ENCODE assay signal across 8 cellular contexts in the genomic region with DNA sequence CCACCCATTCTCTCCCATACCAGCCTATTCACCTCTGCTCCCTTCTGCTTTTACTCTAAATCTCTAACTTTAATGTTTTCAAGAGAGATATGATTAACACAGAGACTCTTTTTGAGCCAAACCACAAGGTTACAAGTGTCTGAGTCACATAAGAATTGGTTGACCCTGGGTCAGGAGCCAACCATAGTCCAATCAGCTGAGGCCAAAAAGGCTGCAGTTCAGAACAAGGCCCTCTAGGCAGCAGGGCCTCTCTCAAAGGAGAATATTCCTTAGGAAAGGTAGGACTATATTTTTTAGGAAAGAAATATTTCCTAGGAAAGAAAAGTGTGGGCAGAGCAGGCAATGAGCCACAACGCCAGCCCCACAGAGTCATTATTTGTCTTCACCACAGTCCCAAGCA. TPM values are rescaled to one million over a fixed set of nuclear protein-coding genes. Genes with fewer than 3 reads are reported as not detected.
DNase-seq lines count a peak whose midpoint lies in the region; ATAC-seq, FAIRE-seq and TF ChIP-seq lines count a peak whose summit lies in the region.

No MANE protein-coding gene starts in this region.

- H3K9me3 ChIP-seq in HepG2 (ENCODE audit: low read length) = no peaks in the 10 kb centered on the region
- H3K9me3 ChIP-seq in right lobe of liver = no peaks in the 10 kb centered on the region

- DNase-seq in HepG2 (ENCODE audit: low spot score) (peak; percentile 6), right lobe of liver (no peak), glutamatergic neuron (no peak), cortex of kidney (lab: John Stamatoyannopoulos, UW) (no peak), left lobe of liver (ENCODE audit: low spot score) (no peak)

- H3K4me3 ChIP-seq in HepG2 (replicated peaks in 1 of 3; ENCODE audit: insufficient read depth in 1 of 3, low read depth in 2 of 3, low read length in 3 of 3) = no peak overlapping the region
- no peak overlapping the region for H3K4me3 ChIP-seq in right lobe of liver

- no TSS peak for BruUV-seq in HepG2 (replicated peaks; lab: Mats Ljungman, UMichigan)

- no peak for TF ChIP-seq EP300 in HepG2 (IDR thresholded peaks at IDR 0.05; ENCODE audit: low read depth in 2 of 2, low read length in 2 of 2)
- no peak for TF ChIP-seq EP300 in HepG2 (CRISPR knock-in tag; IDR thresholded peaks at IDR 0.05; ENCODE audit: borderline replicate concordance)

- H3K4me3 Mint-ChIP-seq in glutamatergic neuron (ENCODE audit: unreplicated experiment) = peak overlapping the region; percentile 97

- POLR2A ChIA-PET in HepG2 (lab: Yijun Ruan, JAX) = no interaction called here

- peak overlapping the region; percentile 95 for H3K4me2 ChIP-seq in HepG2 (ENCODE audit: low read depth, low read length)

- H3K27ac ChIP-seq in HepG2 (ENCODE audit: extremely low read length, insufficient read depth, low read length) (no peak overlapping the region), right lobe of liver (no peak overlapping the region), VCaP (peak overlapping the region; percentile 98), temporal lobe (ENCODE audit: low read depth, low read length) (peak overlapping the region; percentile 89)

- no peaks in the 10 kb centered on the region for H3K79me2 ChIP-seq in HepG2 (ENCODE audit: insufficient read depth, low read length)

- CTCF ChIA-PET in HepG2 (lab: Yijun Ruan, JAX; ENCODE audit: low intra/inter-chr PET ratio, low total read pairs) = no interaction called here

- FAIRE-seq in HepG2 (lab: Jason Lieb, UNC) = no peak

- H3K4me1 ChIP-seq in HepG2 (ENCODE audit: insufficient read depth, low read length) (peaks cover 41% of the 10 kb centered on the region), right lobe of liver (peaks cover 0 to 8% (median 0%) of the 10 kb centered on the region in 4 donors)

- TF ChIP-seq POLR2A in HepG2 (IDR thresholded peaks at IDR 0.05; ENCODE audit: insufficient read depth in 1 of 2, low read depth in 2 of 2, low read length in 2 of 2) (no peak), right lobe of liver (IDR thresholded peaks at IDR 0.05) (no peak)

- H3K36me3 ChIP-seq in HepG2 (replicated peaks in 1 of 2; ENCODE audit: control insufficient read depth in 1 of 2, insufficient read depth in 2 of 2, low read length in 2 of 2) = no peaks in the 10 kb centered on the region
- H3K36me3 ChIP-seq in right lobe of liver = no peaks in the 10 kb centered on the region

- 0% methylated on average over 1 of the region's 1 CpG for WGBS in HepG2 (ENCODE audit: low lambda C conversion rate)
- WGBS in right lobe of liver (ENCODE audit: insufficient coverage, low coverage, low lambda C conversion rate, missing lambda C conversion rate) = 63% methylated on average over 1 of the region's 1 CpG

- peak overlapping the region; percentile 93 for H3K27ac Mint-ChIP-seq in glutamatergic neuron (ENCODE audit: unreplicated experiment)

- ATAC-seq in HepG2 (no peak), right lobe of liver (no peak), HG03196 (IDR thresholded peaks at IDR 0.05; ENCODE audit: unreplicated experiment) (peak; percentile 24), left lobe of liver (no peak)

- no peak for TF ChIP-seq RAD21 in HepG2 (CRISPR knock-in tag; IDR thresholded peaks at IDR 0.05)

- H3K4me1 Mint-ChIP-seq in glutamatergic neuron (ENCODE audit: low read depth, unreplicated experiment) = peaks cover 47% of the 10 kb centered on the region

- intact Hi-C loops in HepG2 (cut with micrococcal nuclease; ENCODE audit: unreplicated experiment) (no loop called here), right lobe of liver (cut with DNase I) (no loop called here)

- peaks cover 20% of the 10 kb centered on the region for H3K27me3 Mint-ChIP-seq in glutamatergic neuron (ENCODE audit: unreplicated experiment)

- H2AFZ ChIP-seq in HepG2 (ENCODE audit: low read length) = no peak overlapping the region

- H3K9me3 Mint-ChIP-seq in glutamatergic neuron (ENCODE audit: unreplicated experiment) = peaks cover 24% of the 10 kb centered on the region

- in situ Hi-C loops in HepG2 (cut with HindIII; ENCODE audit: extremely low pct_ligation_motif_present, low pct_unique_long_range_greater_than_20kb) = no loop called here

- no peak overlapping the region for H3K9ac ChIP-seq in HepG2 (ENCODE audit: insufficient read depth, low read depth, low read length)

- TF ChIP-seq CTCF in HepG2 (CRISPR knock-in tag; IDR thresholded peaks at IDR 0.05) (no peak), right lobe of liver (IDR thresholded peaks at IDR 0.05) (no peak), VCaP (conservative IDR thresholded peaks at IDR 0.05) (no peak), glutamatergic neuron (IDR thresholded peaks at IDR 0.05; ENCODE audit: partially characterized antibody, unreplicated experiment) (no peak)

- H3K36me3 Mint-ChIP-seq in glutamatergic neuron (ENCODE audit: unreplicated experiment) = peaks cover 37% of the 10 kb centered on the region

- H3K27me3 ChIP-seq in HepG2 (ENCODE audit: control insufficient read depth in 1 of 2, insufficient read depth in 2 of 2, low read length in 2 of 2) (no peaks in the 10 kb centered on the region), right lobe of liver (no peaks in the 10 kb centered on the region)

- no peaks in the 10 kb centered on the region for H4K20me1 ChIP-seq in HepG2 (ENCODE audit: insufficient read depth, low read length)

TF ChIP-seq in HepG2, 621 proteins besides CTCF, POLR2A, EP300 and RAD21 (continues in another document):
- TF ChIP-seq ZNF724P (CRISPR knock-in tag; IDR thresholded peaks at IDR 0.05; ENCODE audit: borderline replicate concordance) (no peak), FOSL2 (CRISPR knock-in tag; IDR thresholded peaks at IDR 0.05) (peak; percentile 57), NR2F1 (CRISPR knock-in tag; IDR thresholded peaks at IDR 0.05) (peak in 1 of 2 experiments; percentile 29; a peak in 1 of 4 replicates), XRCC5 (optimal IDR thresholded peaks at IDR 0.05; ENCODE audit: low read length) (peak; percentile 23), KMT2B (CRISPR knock-in tag; IDR thresholded peaks at IDR 0.05) (peak; percentile 22; the same call in 1 of the 2 replicates)
- TF ChIP-seq, protein P1, sequence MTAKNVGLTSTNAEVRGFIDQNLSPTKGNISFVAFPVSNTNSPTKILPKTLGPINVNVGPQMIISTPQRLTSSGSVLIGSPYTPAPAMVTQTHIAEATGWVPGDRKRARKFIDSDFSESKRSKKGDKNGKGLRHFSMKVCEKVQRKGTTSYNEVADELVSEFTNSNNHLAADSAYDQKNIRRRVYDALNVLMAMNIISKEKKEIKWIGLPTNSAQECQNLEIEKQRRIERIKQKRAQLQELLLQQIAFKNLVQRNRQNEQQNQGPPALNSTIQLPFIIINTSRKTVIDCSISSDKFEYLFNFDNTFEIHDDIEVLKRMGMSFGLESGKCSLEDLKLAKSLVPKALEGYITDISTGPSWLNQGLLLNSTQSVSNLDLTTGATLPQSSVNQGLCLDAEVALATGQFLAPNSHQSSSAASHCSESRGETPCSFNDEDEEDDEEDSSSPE (CRISPR knock-in tag; IDR thresholded peaks at IDR 0.05) = no peak

RNA-seq across cellular contexts. Expression of a gene that starts 2.3 kb away (rescaled TPM):
- total RNA-seq in HepG2 (2016; rRNA removed; fragmentation: Illumina TruSeq; extraction: Trizol) = 4.8 and 6.2 TPM in 2 replicates
- total RNA-seq in HepG2 (2016; cell fraction: cytosol; rRNA removed; fragmentation: Illumina TruSeq; extraction: Trizol; ENCODE audit: low read depth) = 1.1 TPM in 2 replicates
- total RNA-seq in HepG2 (2016; cell fraction: insoluble cytoplasmic fraction; rRNA removed; fragmentation: Illumina TruSeq; extraction: Trizol) = 2.5 and 5.3 TPM in 2 replicates
- 1.4 and 1.5 TPM in 2 replicates for total RNA-seq in HepG2 (2016; cell fraction: membrane; rRNA removed; fragmentation: Illumina TruSeq; extraction: Trizol)
- total RNA-seq in HepG2 (2016; cell fraction: nucleus; rRNA removed; fragmentation: Illumina TruSeq; extraction: Trizol) = 21.5 and 21.6 TPM in 2 replicates
- polyA plus RNA-seq in HepG2 (2011; rRNA removed) = 1.7 and 2.2 TPM in 2 replicates
- polyA plus RNA-seq in HepG2 (2011; cell fraction: cytosol; rRNA removed) = 0.27 and 0.77 TPM in 2 replicates
- polyA plus RNA-seq in HepG2 (2011; cell fraction: nucleus; rRNA removed) = 4.0 and 8.0 TPM in 2 replicates
- 1.9 and 3.0 TPM in 2 replicates for polyA plus RNA-seq in HepG2 (2012)
- 0.10 and 0.37 TPM in 2 replicates for polyA plus RNA-seq in HepG2 (2016; cell fraction: cytosol; fragmentation: Illumina TruSeq; extraction: Trizol; ENCODE audit: low read depth)
- polyA plus RNA-seq in HepG2 (2016; cell fraction: insoluble cytoplasmic fraction; fragmentation: Illumina TruSeq; extraction: Trizol; ENCODE audit: low read depth) = 1.2 and 2.5 TPM in 2 replicates
- 0.23 and 0.33 TPM in 2 replicates for polyA plus RNA-seq in HepG2 (2016; cell fraction: membrane; fragmentation: Illumina TruSeq; extraction: Trizol; ENCODE audit: low read depth)
- polyA plus RNA-seq in HepG2 (2016; cell fraction: nucleus; fragmentation: Illumina TruSeq; extraction: Trizol; ENCODE audit: insufficient read depth, low read depth) = 12.3 and 13.7 TPM in 2 replicates
- polyA minus RNA-seq in HepG2 (2011; rRNA and poly(A)+ RNA removed; ENCODE audit: low replicate concordance) = 1.8 and 1.9 TPM in 2 replicates
- polyA minus RNA-seq in HepG2 (2011; cell fraction: cytosol; rRNA and poly(A)+ RNA removed) = 1.5 and 2.2 TPM in 2 replicates
- 32.2 and 38.3 TPM in 2 replicates for polyA minus RNA-seq in HepG2 (2011; cell fraction: nucleus; rRNA and poly(A)+ RNA removed)
- total RNA-seq in right lobe of liver = 1 to 10 TPM; 1.0 to 3.4 (median 1.9) TPM
- 278 TPM for total RNA-seq in glutamatergic neuron (ENCODE audit: unreplicated experiment)
- total RNA-seq in temporal lobe = 151 TPM
- 1.0 TPM for total RNA-seq in left lobe of liver

Comparison
In these comparisons a context has a peak if more than half of its experiments do, and no peak if none do; other contexts are left out.
1. H3K27ac ChIP-seq: peak in VCaP (single experiment) and temporal lobe (single experiment); none in HepG2 (single experiment) and right lobe of liver (0 of 3).